27 cellular contexts compared by ENCODE assay signal in genomic region chr6:84788689-84789088, GRCh38. TPM values are rescaled to one million over a fixed set of nuclear protein-coding genes. Genes with fewer than 3 reads are reported as not detected.
"Had no signal": no experiment of that assay in that cellular context is flagged by ENCODE, and none has a peak within 500 bp of the region (broad histone marks: within the 10 kb centered on the region; RNA-seq: fewer than 3 reads in every experiment).

No MANE protein-coding gene starts in this region.

- H3K27me3 Mint-ChIP-seq: dendritic cell treated with granulocyte-macrophage colony-stimulating factor and Interleukin-4, amounts not matched to agents 40 ng/mL and 50 ng/mL, for 4 days; naive thymus-derived CD4-positive, alpha-beta T cell had no signal

- H3K9me3 ChIP-seq: prostate gland, right atrium auricular region, sigmoid colon, stomach, thyroid gland, vagina had no signal

- H3K9me3 Mint-ChIP-seq: endodermal cell; stimulated activated effector memory CD8-positive, alpha-beta T cell treated with anti-CD3 and anti-CD28 coated beads, Interleukin-12 subunit alpha, Interleukin-12 subunit beta, amount 100 ng/mL, for 72 hours had no signal

- ATAC-seq: esophagus mucosa; foreskin keratinocyte; gastroesophageal sphincter; heart left ventricle; left lobe of liver; naive thymus-derived CD4-positive, alpha-beta T cell; stimulated activated effector memory CD8-positive, alpha-beta T cell treated with anti-CD3 and anti-CD28 coated beads, Interleukin-12 subunit alpha, Interleukin-12 subunit beta, amount 100 ng/mL, for 72 hours had no signal

- H3K27ac ChIP-seq: epithelial cell of prostate, foreskin keratinocyte, gastroesophageal sphincter, heart left ventricle, hepatocyte, prostate gland, right atrium auricular region, sigmoid colon, stomach, thyroid gland, vagina had no signal

- H3K36me3 Mint-ChIP-seq: naive thymus-derived CD4-positive, alpha-beta T cell; stimulated activated effector memory CD8-positive, alpha-beta T cell treated with anti-CD3 and anti-CD28 coated beads, Interleukin-12 subunit alpha, Interleukin-12 subunit beta, amount 100 ng/mL, for 72 hours had no signal

- H3K4me1 ChIP-seq: foreskin keratinocyte, gastroesophageal sphincter, heart left ventricle, prostate gland, right atrium auricular region, sigmoid colon, stomach, thyroid gland, vagina had no signal

- H3K27ac Mint-ChIP-seq: dendritic cell treated with granulocyte-macrophage colony-stimulating factor and Interleukin-4, amounts not matched to agents 40 ng/mL and 50 ng/mL, for 4 days; endodermal cell; naive thymus-derived CD4-positive, alpha-beta T cell; nephron; stimulated activated effector memory CD8-positive, alpha-beta T cell treated with anti-CD3 and anti-CD28 coated beads, Interleukin-12 subunit alpha, Interleukin-12 subunit beta, amount 100 ng/mL, for 72 hours had no signal

- H3K27me3 ChIP-seq: foreskin keratinocyte, heart left ventricle, right atrium auricular region, stomach, thyroid gland, vagina had no signal

- H3K79me2 ChIP-seq: hepatocyte had no signal

- DNase-seq: effector CD8-positive, alpha-beta T cell; endodermal cell; foreskin keratinocyte; heart left ventricle; kidney; mesendoderm; midbrain; naive thymus-derived CD4-positive, alpha-beta T cell; nucleus accumbens; sigmoid colon; stimulated activated CD4-positive, alpha-beta T cell treated with anti-CD3 and anti-CD28 coated beads, Interleukin-2, amount 100 ng/mL, for 24 hours; stimulated activated CD4-positive, alpha-beta T cell treated with anti-CD3 and anti-CD28 coated beads, Interleukin-4, amount 100 ng/mL, for 24 hours; stimulated activated naive CD4-positive, alpha-beta T cell treated with Interleukin-2 at 50 U/mL for 16 hours; stomach; thyroid gland; trophoblast cell had no signal

- H3K4me1 Mint-ChIP-seq: endodermal cell; naive thymus-derived CD4-positive, alpha-beta T cell; nephron; stimulated activated effector memory CD8-positive, alpha-beta T cell treated with anti-CD3 and anti-CD28 coated beads, Interleukin-12 subunit alpha, Interleukin-12 subunit beta, amount 100 ng/mL, for 72 hours had no signal

- H3K4me2 ChIP-seq: hepatocyte had no signal

- H3K36me3 ChIP-seq: gastroesophageal sphincter, heart left ventricle, prostate gland, right atrium auricular region, sigmoid colon, stomach, thyroid gland, vagina had no signal

- FAIRE-seq: kidney had no signal

- H3K4me3 ChIP-seq: gastroesophageal sphincter, heart left ventricle, hepatocyte, prostate gland, right atrium auricular region, sigmoid colon, stomach, thyroid gland, vagina had no signal

- H2AFZ ChIP-seq: hepatocyte had no signal

- H3K4me3 Mint-ChIP-seq: dendritic cell treated with granulocyte-macrophage colony-stimulating factor and Interleukin-4, amounts not matched to agents 40 ng/mL and 50 ng/mL, for 4 days; endodermal cell; naive thymus-derived CD4-positive, alpha-beta T cell; nephron; stimulated activated effector memory CD8-positive, alpha-beta T cell treated with anti-CD3 and anti-CD28 coated beads, Interleukin-12 subunit alpha, Interleukin-12 subunit beta, amount 100 ng/mL, for 72 hours had no signal

RNA-seq across cellular contexts. Expression of gene TBX18, which starts 24.3 kb away (rescaled TPM):
- total RNA-seq: foreskin keratinocyte; naive thymus-derived CD4-positive, alpha-beta T cell had no signal
- polyA plus RNA-seq: foreskin keratinocyte; naive thymus-derived CD4-positive, alpha-beta T cell had no signal
